In genomic region chr22:19341500-19341899, GRCh38 we compare ENCODE assay signal across 1 cellular context.
A peak's percentile ranks its signal among the peaks of the same experiment; 100 is the strongest.
TF ChIP-seq lines count a peak whose summit lies in the region.

No MANE protein-coding gene starts in this region.

TF ChIP-seq in K562, 482 proteins besides CTCF, POLR2A, EP300 and RAD21 (continued from another document):
- TF ChIP-seq E2F4 (CRISPR knock-in tag; IDR thresholded peaks at IDR 0.05; ENCODE audit: low read depth) (no peak), ZNF445 (CRISPR knock-in tag; IDR thresholded peaks at IDR 0.05; ENCODE audit: low read depth) (no peak), NCOA4 (IDR thresholded peaks at IDR 0.05; ENCODE audit: partially characterized antibody) (peak; percentile 6), FOXJ3 (CRISPR knock-in tag; IDR thresholded peaks at IDR 0.05) (0 out of 2 replicates have a peak, but pooled peaks have one; percentile 13), HOXB6 (CRISPR knock-in tag; IDR thresholded peaks at IDR 0.05; ENCODE audit: borderline replicate concordance) (no peak), PURB (CRISPR knock-in tag; IDR thresholded peaks at IDR 0.05; ENCODE audit: low read depth) (0 out of 2 replicates have a peak, but pooled peaks have one; percentile 36), MYNN (IDR thresholded peaks at IDR 0.05) (no peak), MYNN (CRISPR knock-in tag; IDR thresholded peaks at IDR 0.05) (no peak), NR2C2 (CRISPR knock-in tag; IDR thresholded peaks at IDR 0.05) (no peak), NR2C2 (tag; IDR thresholded peaks at IDR 0.05) (no peak), ZBTB8A (IDR thresholded peaks at IDR 0.05; ENCODE audit: partially characterized antibody) (no peak), CEBPB (tag; IDR thresholded peaks at IDR 0.05) (no peak), SIX5 (IDR thresholded peaks at IDR 0.05; ENCODE audit: borderline replicate concordance in 1 of 2, insufficient read depth in 1 of 2, low read depth in 1 of 2, low read length in 2 of 2) (no peak), POLR3A (IDR thresholded peaks at IDR 0.05; ENCODE audit: borderline replicate concordance, extremely low read depth, insufficient read depth, insufficient read length) (no peak), THRA (IDR thresholded peaks at IDR 0.05) (no peak), E2F5 (CRISPR knock-in tag; IDR thresholded peaks at IDR 0.05) (no peak), MTA2 (IDR thresholded peaks at IDR 0.05; ENCODE audit: low read depth) (no peak), KHSRP (IDR thresholded peaks at IDR 0.05) (no peak)
